ENCODE assay signal across 9 cellular contexts in the genomic region with DNA sequence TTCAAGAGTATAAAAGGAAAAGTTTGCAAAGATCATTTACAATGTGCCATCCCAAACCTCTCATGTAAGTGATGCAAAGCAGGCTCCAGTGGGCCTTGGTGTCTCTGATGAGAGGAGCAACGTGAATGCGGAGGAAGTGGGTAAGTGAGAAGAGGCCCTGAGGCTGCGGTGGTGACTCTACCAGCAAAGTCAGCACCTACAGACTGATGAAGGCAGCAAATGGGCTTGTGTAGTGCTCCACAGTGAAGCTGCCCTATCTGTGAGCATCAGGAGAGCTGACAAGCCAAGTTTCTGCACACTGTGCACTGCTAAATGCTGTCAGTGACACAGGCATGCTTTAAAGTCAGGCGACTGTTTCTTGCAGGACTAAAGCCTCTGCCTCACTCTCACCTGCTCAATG. TPM values are rescaled to one million over a fixed set of nuclear protein-coding genes. Genes with fewer than 3 reads are reported as not detected.
A peak's percentile ranks its signal among the peaks of the same experiment; 100 is the strongest.
DNase-seq lines count a peak whose midpoint lies in the region; ATAC-seq and TF ChIP-seq lines count a peak whose summit lies in the region.
"Had no signal": no experiment of that assay in that cellular context is flagged by ENCODE, and none has a peak within 500 bp of the region (broad histone marks: within the 10 kb centered on the region; RNA-seq: fewer than 3 reads in every experiment).

No MANE protein-coding gene starts in this region.

- peaks cover 8% of the 10 kb centered on the region for H3K36me3 Mint-ChIP-seq in activated CD4-positive, alpha-beta memory T cell treated with anti-CD3 and anti-CD28 coated beads for 36 hours
- H3K36me3 Mint-ChIP-seq in WTC11, result peaks cover 5% of the 10 kb centered on the region; the same call in 1 of the 2 replicates

- H3K9me3 ChIP-seq in heart right ventricle, result no peaks in the 10 kb centered on the region
- no peaks in the 10 kb centered on the region for H3K9me3 ChIP-seq in lung (ENCODE audit: control insufficient read depth in 2 of 2, insufficient read depth in 1 of 2, low read length in 1 of 2)
- H3K9me3 ChIP-seq in upper lobe of left lung, result no peaks in the 10 kb centered on the region
- H3K9me3 ChIP-seq: SJSA1 had no signal

- no peak for TF ChIP-seq EP300 in upper lobe of left lung (IDR thresholded peaks at IDR 0.05)

- DNase-seq in heart right ventricle (no peak), cardiac septum (ENCODE audit: low spot score) (no peak), lung (ENCODE audit: low spot score) (no peak), upper lobe of left lung (peak in 1 of 2 donors; percentile 42), COLO668 (lab: John Stamatoyannopoulos, UW; ENCODE audit: unreplicated experiment) (no peak), WTC11 (ENCODE audit: low spot score) (no peak), SHP77 (lab: John Stamatoyannopoulos, UW) (no peak)
- peak; percentile 92 for DNase-seq in activated CD4-positive, alpha-beta memory T cell treated with anti-CD3 and anti-CD28 coated beads for 36 hours

- intact Hi-C loops in heart right ventricle (cut with DNase I), result no loop called here
- intact Hi-C loops in cardiac septum (cut with DNase I), result no loop called here
- intact Hi-C loops in activated CD4-positive, alpha-beta memory T cell treated with anti-CD3 and anti-CD28 coated beads for 36 hours (cut with micrococcal nuclease), result loop anchor here (1.0 to 5.0 kb wide), 9 partner anchors 11 to 722 kb away; a partner anchor contains a TSS

- H3K27ac ChIP-seq in heart right ventricle, result peak overlapping the region in 1 of 10 donors; percentile 67
- no peak overlapping the region for H3K27ac ChIP-seq in lung (ENCODE audit: low read depth in 1 of 2, low read length in 1 of 2)
- no peak overlapping the region for H3K27ac ChIP-seq in upper lobe of left lung
- H3K27ac ChIP-seq: SJSA1 had no signal

- TF ChIP-seq POLR2A in upper lobe of left lung (IDR thresholded peaks at IDR 0.05), result peak in 1 of 4 donors; percentile 37

- H3K36me3 ChIP-seq in heart right ventricle (no peaks in the 10 kb centered on the region), lung (ENCODE audit: control insufficient read depth in 2 of 2, insufficient read depth in 2 of 2, low read length in 2 of 2) (no peaks in the 10 kb centered on the region), upper lobe of left lung (no peaks in the 10 kb centered on the region)
- H3K36me3 ChIP-seq: SJSA1 had no signal

- WGBS in heart right ventricle, 2 donors, result 80 to 84% methylated on average over 4 of the region's 4 CpGs
- WGBS in lung, 2 donors, result 67 to 77% methylated on average over 4 of the region's 4 CpGs
- WGBS in upper lobe of left lung, 2 donors, result 72 to 79% methylated on average over 4 of the region's 4 CpGs

- peaks cover 0 to 50% (median 10%) of the 10 kb centered on the region in 9 donors for H3K4me1 ChIP-seq in heart right ventricle
- H3K4me1 ChIP-seq in lung (ENCODE audit: control insufficient read depth in 2 of 2, insufficient read depth in 2 of 2, low read length in 2 of 2), result peaks cover 0 to 2% of the 10 kb centered on the region in 2 donors
- peaks cover 5 to 33% (median 11%) of the 10 kb centered on the region in 4 donors for H3K4me1 ChIP-seq in upper lobe of left lung

- CTCF ChIA-PET in activated CD4-positive, alpha-beta memory T cell treated with anti-CD3 and anti-CD28 coated beads for 36 hours (lab: Charles Lee), result interaction anchor here (0.9 to 5.3 kb wide), 9 partner anchors 9 to 384 kb away, joined by 3 to 57 read pairs (median 4); no protein-coding TSS in a partner anchor
- CTCF ChIA-PET in WTC11 (lab: Charles Lee), result no interaction called here

- H3K4me3 Mint-ChIP-seq in activated CD4-positive, alpha-beta memory T cell treated with anti-CD3 and anti-CD28 coated beads for 36 hours, result peak overlapping the region; percentile 70
- no peak overlapping the region for H3K4me3 Mint-ChIP-seq in WTC11

- H3K27me3 Mint-ChIP-seq in activated CD4-positive, alpha-beta memory T cell treated with anti-CD3 and anti-CD28 coated beads for 36 hours, result no peaks in the 10 kb centered on the region
- H3K27me3 Mint-ChIP-seq in WTC11 (ENCODE audit: low read depth), result no peaks in the 10 kb centered on the region; the same call in 1 of the 2 replicates

- H3K9me3 Mint-ChIP-seq in activated CD4-positive, alpha-beta memory T cell treated with anti-CD3 and anti-CD28 coated beads for 36 hours, result no peaks in the 10 kb centered on the region
- H3K9me3 Mint-ChIP-seq in WTC11, result peaks cover 15% of the 10 kb centered on the region; the same call in 1 of the 2 replicates

- POLR2A ChIA-PET in activated CD4-positive, alpha-beta memory T cell treated with anti-CD3 and anti-CD28 coated beads for 36 hours (lab: Charles Lee), result interaction anchor here (1.0 to 9.5 kb wide), 9 partner anchors 8 to 731 kb away, joined by 4 to 151 read pairs (median 7); a partner anchor contains a TSS
- POLR2A ChIA-PET in WTC11 (lab: Charles Lee), result no interaction called here

- peak in 6 of 8 donors; percentile 22 to 64 (median 51) for ATAC-seq in heart right ventricle
- no peak for ATAC-seq in lung (ENCODE audit: insufficient read depth, low FRiP score)
- ATAC-seq in upper lobe of left lung (ENCODE audit: low FRiP score in 2 of 2), result peak; percentile 20 to 74
- no peak for ATAC-seq in WTC11

- peak overlapping the region; percentile 96 for H3K27ac Mint-ChIP-seq in activated CD4-positive, alpha-beta memory T cell treated with anti-CD3 and anti-CD28 coated beads for 36 hours
- H3K27ac Mint-ChIP-seq in WTC11, result no peak overlapping the region

- no peak overlapping the region for H3K4me3 ChIP-seq in heart right ventricle
- peak overlapping the region; percentile 3 for H3K4me3 ChIP-seq in lung
- no peak overlapping the region for H3K4me3 ChIP-seq in upper lobe of left lung
- H3K4me3 ChIP-seq: SJSA1 had no signal

- H3K27me3 ChIP-seq in heart right ventricle, result no peaks in the 10 kb centered on the region
- H3K27me3 ChIP-seq in lung (ENCODE audit: control insufficient read depth, insufficient read depth), result no peaks in the 10 kb centered on the region
- no peaks in the 10 kb centered on the region for H3K27me3 ChIP-seq in upper lobe of left lung
- H3K27me3 ChIP-seq: SJSA1 had no signal

- TF ChIP-seq CTCF in heart right ventricle (IDR thresholded peaks at IDR 0.05), result no peak
- no peak for TF ChIP-seq CTCF in lung (IDR thresholded peaks at IDR 0.05; ENCODE audit: control extremely low read depth, extremely low read depth)
- no peak for TF ChIP-seq CTCF in upper lobe of left lung (IDR thresholded peaks at IDR 0.05)
- no peak for TF ChIP-seq CTCF in WTC11 (IDR thresholded peaks at IDR 0.05)

- peaks cover 72% of the 10 kb centered on the region for H3K4me1 Mint-ChIP-seq in activated CD4-positive, alpha-beta memory T cell treated with anti-CD3 and anti-CD28 coated beads for 36 hours (ENCODE audit: low read depth)
- no peaks in the 10 kb centered on the region for H3K4me1 Mint-ChIP-seq in WTC11

TF ChIP-seq in WTC11, 78 proteins besides CTCF, POLR2A, EP300 and RAD21 (continues in another document):
- TF ChIP-seq ELF4 (CRISPR knock-in tag; IDR thresholded peaks at IDR 0.05; ENCODE audit: low read depth), result no peak
- no peak for TF ChIP-seq CREB1 (CRISPR knock-in tag; IDR thresholded peaks at IDR 0.05)
- no peak for TF ChIP-seq ZBTB21 (CRISPR knock-in tag; IDR thresholded peaks at IDR 0.05; ENCODE audit: borderline replicate concordance)
- TF ChIP-seq ZNF317 (CRISPR knock-in tag; IDR thresholded peaks at IDR 0.05; ENCODE audit: borderline replicate concordance, low read depth), result no peak
- TF ChIP-seq, protein P1, sequence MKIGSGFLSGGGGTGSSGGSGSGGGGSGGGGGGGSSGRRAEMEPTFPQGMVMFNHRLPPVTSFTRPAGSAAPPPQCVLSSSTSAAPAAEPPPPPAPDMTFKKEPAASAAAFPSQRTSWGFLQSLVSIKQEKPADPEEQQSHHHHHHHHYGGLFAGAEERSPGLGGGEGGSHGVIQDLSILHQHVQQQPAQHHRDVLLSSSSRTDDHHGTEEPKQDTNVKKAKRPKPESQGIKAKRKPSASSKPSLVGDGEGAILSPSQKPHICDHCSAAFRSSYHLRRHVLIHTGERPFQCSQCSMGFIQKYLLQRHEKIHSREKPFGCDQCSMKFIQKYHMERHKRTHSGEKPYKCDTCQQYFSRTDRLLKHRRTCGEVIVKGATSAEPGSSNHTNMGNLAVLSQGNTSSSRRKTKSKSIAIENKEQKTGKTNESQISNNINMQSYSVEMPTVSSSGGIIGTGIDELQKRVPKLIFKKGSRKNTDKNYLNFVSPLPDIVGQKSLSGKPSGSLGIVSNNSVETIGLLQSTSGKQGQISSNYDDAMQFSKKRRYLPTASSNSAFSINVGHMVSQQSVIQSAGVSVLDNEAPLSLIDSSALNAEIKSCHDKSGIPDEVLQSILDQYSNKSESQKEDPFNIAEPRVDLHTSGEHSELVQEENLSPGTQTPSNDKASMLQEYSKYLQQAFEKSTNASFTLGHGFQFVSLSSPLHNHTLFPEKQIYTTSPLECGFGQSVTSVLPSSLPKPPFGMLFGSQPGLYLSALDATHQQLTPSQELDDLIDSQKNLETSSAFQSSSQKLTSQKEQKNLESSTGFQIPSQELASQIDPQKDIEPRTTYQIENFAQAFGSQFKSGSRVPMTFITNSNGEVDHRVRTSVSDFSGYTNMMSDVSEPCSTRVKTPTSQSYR (CRISPR knock-in tag; IDR thresholded peaks at IDR 0.05), result no peak
- TF ChIP-seq FOXJ3 (CRISPR knock-in tag; IDR thresholded peaks at IDR 0.05; ENCODE audit: borderline replicate concordance), result no peak
- no peak for TF ChIP-seq FOXK1 (CRISPR knock-in tag; IDR thresholded peaks at IDR 0.05)
- TF ChIP-seq, protein P2, sequence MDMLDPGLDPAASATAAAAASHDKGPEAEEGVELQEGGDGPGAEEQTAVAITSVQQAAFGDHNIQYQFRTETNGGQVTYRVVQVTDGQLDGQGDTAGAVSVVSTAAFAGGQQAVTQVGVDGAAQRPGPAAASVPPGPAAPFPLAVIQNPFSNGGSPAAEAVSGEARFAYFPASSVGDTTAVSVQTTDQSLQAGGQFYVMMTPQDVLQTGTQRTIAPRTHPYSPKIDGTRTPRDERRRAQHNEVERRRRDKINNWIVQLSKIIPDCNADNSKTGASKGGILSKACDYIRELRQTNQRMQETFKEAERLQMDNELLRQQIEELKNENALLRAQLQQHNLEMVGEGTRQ (CRISPR knock-in tag; IDR thresholded peaks at IDR 0.05), result no peak
- TF ChIP-seq NR3C1 (CRISPR knock-in tag; conservative IDR thresholded peaks at IDR 0.05; ENCODE audit: low read depth), result no peak
- TF ChIP-seq NFYB (CRISPR knock-in tag; conservative IDR thresholded peaks at IDR 0.05; ENCODE audit: low read depth), result no peak
- TF ChIP-seq SOX15 (CRISPR knock-in tag; IDR thresholded peaks at IDR 0.05), result no peak

RNA-seq across cellular contexts. Expression of a gene that starts 15.6 kb away (rescaled TPM):
- total RNA-seq in heart right ventricle, result 100 to 1,000 TPM in 6 of 10 donors, 10 to 100 TPM in 4; 83.4 to 120 (median 102) TPM
- 10 to 100 TPM; 64.2 to 68.4 TPM for polyA plus RNA-seq in heart right ventricle
- total RNA-seq in cardiac septum, result 114 TPM
- total RNA-seq in activated CD4-positive, alpha-beta memory T cell treated with anti-CD3 and anti-CD28 coated beads for 36 hours, result 100 to 1,000 TPM; 292 to 294 TPM
- total RNA-seq in lung, result 10 to 100 TPM; 64.5 to 82.9 TPM
- polyA plus RNA-seq in lung, result 10 to 100 TPM; 72.2 to 97.3 TPM
- 100 to 1,000 TPM in 2 of 6 donors, 10 to 100 TPM in 4; 16.8 to 115 (median 82.6) TPM for total RNA-seq in upper lobe of left lung
- total RNA-seq in WTC11 (2021), result 25.4 to 28.3 TPM (median 27.4 TPM) in 3 replicates

Comparison
In these comparisons a context has a peak if more than half of its experiments do, and no peak if none do; other contexts are left out.
1. ATAC-seq: peak in heart right ventricle (6 of 8) and upper lobe of left lung (2 of 2); none in lung (single experiment) and WTC11 (single experiment).